ENCODE assay signal across 8 cellular contexts in the genomic region with DNA sequence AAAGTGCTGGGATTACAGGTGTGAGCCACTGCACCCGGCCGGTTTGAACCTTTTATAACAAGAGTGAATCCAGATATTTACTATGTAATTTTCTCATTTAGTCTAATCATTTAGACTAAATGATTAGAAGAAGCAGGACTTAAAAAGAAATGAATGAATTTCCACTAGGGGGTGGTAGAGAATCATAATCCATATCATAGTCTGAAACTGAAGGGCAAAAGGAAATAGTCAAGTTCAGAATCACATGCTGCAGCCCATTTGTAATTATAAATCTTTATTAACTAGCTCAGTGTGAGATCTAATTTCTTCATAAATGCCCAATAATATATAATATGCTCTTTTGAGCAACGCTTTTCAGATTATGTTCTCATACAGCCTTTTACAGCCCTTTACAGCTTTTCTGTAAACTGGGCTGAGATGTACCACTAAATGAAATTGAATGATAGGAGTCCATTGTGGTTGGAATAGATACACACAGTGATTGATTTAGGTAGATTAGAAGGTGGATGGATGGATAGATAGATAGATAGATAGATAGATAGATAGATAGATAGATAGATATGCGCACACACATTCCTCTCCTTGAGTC. TPM values are rescaled to one million over a fixed set of nuclear protein-coding genes. Genes with fewer than 3 reads are reported as not detected.
DNase-seq lines count a peak whose midpoint lies in the region; ATAC-seq and TF ChIP-seq lines count a peak whose summit lies in the region.

No MANE protein-coding gene starts in this region.

- peak; percentile 43 to 51 for ATAC-seq in activated T-cell treated with anti-CD3 and anti-CD28 coated beads, Interleukin-2, amount 50 U/mL, for 72 hours (replicated peaks in 1 of 2)
- no peak for ATAC-seq in omental fat pad (ENCODE audit: low FRiP score)

- H3K36me3 Mint-ChIP-seq in activated T-cell treated with anti-CD3 and anti-CD28 coated beads, Interleukin-2, amount 50 U/mL, for 72 hours (ENCODE audit: insufficient read depth in 2 of 2), result no peaks in the 10 kb centered on the region

- no peaks in the 10 kb centered on the region for H3K79me2 ChIP-seq in parathyroid adenoma

- no peak overlapping the region for H3K9ac ChIP-seq in parathyroid adenoma

- H3K27me3 ChIP-seq in parathyroid adenoma (ENCODE audit: control insufficient read depth, insufficient read depth, low read length) (no peaks in the 10 kb centered on the region), MG63 (no peaks in the 10 kb centered on the region)

- peaks cover 8% of the 10 kb centered on the region for H3K4me1 Mint-ChIP-seq in activated T-cell treated with anti-CD3 and anti-CD28 coated beads, Interleukin-2, amount 50 U/mL, for 72 hours (ENCODE audit: low read depth)

- H3K4me2 ChIP-seq in parathyroid adenoma (ENCODE audit: low read length), result no peak overlapping the region

- no peak overlapping the region for H3K27ac Mint-ChIP-seq in activated T-cell treated with anti-CD3 and anti-CD28 coated beads, Interleukin-2, amount 50 U/mL, for 72 hours

- H2AFZ ChIP-seq in parathyroid adenoma, result no peak overlapping the region

- no peaks in the 10 kb centered on the region for H3K36me3 ChIP-seq in parathyroid adenoma (ENCODE audit: control insufficient read depth, insufficient read depth, low read length)
- H3K36me3 ChIP-seq in MG63, result no peaks in the 10 kb centered on the region

- no peak overlapping the region for H3K4me3 Mint-ChIP-seq in activated T-cell treated with anti-CD3 and anti-CD28 coated beads, Interleukin-2, amount 50 U/mL, for 72 hours

- DNase-seq in activated T-cell treated with anti-CD3 and anti-CD28 coated beads, Interleukin-2, amount 50 U/mL, for 72 hours, result no peak
- DNase-seq in activated T-cell treated with anti-CD3 and anti-CD28 coated beads, Interleukin-2, amount 50 U/mL, for 48 hours, result no peak
- DNase-seq in NCI-H146 (lab: John Stamatoyannopoulos, UW) (peak; percentile 68), SW 1271 (lab: John Stamatoyannopoulos, UW) (peak; percentile 24 to 80), fibroblast of the aortic adventitia (ENCODE audit: low read depth) (peak; percentile 87), MG63 (no peak), omental fat pad (ENCODE audit: low spot score) (no peak)

- H3K9me3 ChIP-seq in parathyroid adenoma (ENCODE audit: control insufficient read depth, low read length), result no peaks in the 10 kb centered on the region
- H3K9me3 ChIP-seq in MG63, result no peaks in the 10 kb centered on the region

- no peaks in the 10 kb centered on the region for H3K9me3 Mint-ChIP-seq in activated T-cell treated with anti-CD3 and anti-CD28 coated beads, Interleukin-2, amount 50 U/mL, for 72 hours

- H3K4me3 ChIP-seq in fibroblast of the aortic adventitia (ENCODE audit: low read depth, low read length) (no peak overlapping the region), parathyroid adenoma (ENCODE audit: low read depth, low read length) (no peak overlapping the region), MG63 (no peak overlapping the region)

- peak; percentile 50 for TF ChIP-seq CTCF in fibroblast of the aortic adventitia (IDR thresholded peaks at IDR 0.05; ENCODE audit: insufficient read depth, low read length)
- peak; percentile 72 for TF ChIP-seq CTCF in parathyroid adenoma (IDR thresholded peaks at IDR 0.05)
- TF ChIP-seq CTCF in omental fat pad (IDR thresholded peaks at IDR 0.05), result no peak

- H3K27ac ChIP-seq in parathyroid adenoma, result no peak overlapping the region

- H3K4me1 ChIP-seq in parathyroid adenoma, result no peaks in the 10 kb centered on the region

- no peaks in the 10 kb centered on the region for H3K27me3 Mint-ChIP-seq in activated T-cell treated with anti-CD3 and anti-CD28 coated beads, Interleukin-2, amount 50 U/mL, for 72 hours (ENCODE audit: low read depth)

RNA-seq across cellular contexts. Expression of a gene that starts 31.8 kb away (rescaled TPM):
- total RNA-seq in activated T-cell treated with anti-CD3 and anti-CD28 coated beads, Interleukin-2, amount 50 U/mL, for 72 hours, result 100 to 1,000 TPM; 271 to 299 TPM
- total RNA-seq in fibroblast of the aortic adventitia (ENCODE audit: low replicate concordance) (10.8 and 11.5 TPM in 2 replicates), omental fat pad (10 to 100 TPM; 22.2 to 84.2 (median 23.8) TPM)
- total RNA-seq in MG63 (2014; rRNA removed; shearing (Covaris generic); ENCODE audit: low replicate concordance), result 96.5 and 106 TPM in 2 replicates

RNA-seq across cellular contexts. Expression of a gene that starts 32.3 kb away (rescaled TPM):
- total RNA-seq in activated T-cell treated with anti-CD3 and anti-CD28 coated beads, Interleukin-2, amount 50 U/mL, for 72 hours, result 100 to 1,000 TPM; 328 to 373 TPM
- 11.9 and 25.2 TPM in 2 replicates for total RNA-seq in fibroblast of the aortic adventitia (ENCODE audit: low replicate concordance)
- total RNA-seq in MG63 (2014; rRNA removed; shearing (Covaris generic); ENCODE audit: low replicate concordance), result 84.9 and 115 TPM in 2 replicates
- total RNA-seq in omental fat pad, result 100 to 1,000 TPM in 1 of 4 donors, 10 to 100 TPM in 3; 30.5 to 128 (median 55.6) TPM

RNA-seq across cellular contexts. Expression of a gene that starts 41.9 kb away (rescaled TPM):
- total RNA-seq in activated T-cell treated with anti-CD3 and anti-CD28 coated beads, Interleukin-2, amount 50 U/mL, for 72 hours, result 100 to 1,000 TPM; 301 to 305 TPM
- 36.2 and 38.0 TPM in 2 replicates for total RNA-seq in fibroblast of the aortic adventitia (ENCODE audit: low replicate concordance)
- total RNA-seq in MG63 (2014; rRNA removed; shearing (Covaris generic); ENCODE audit: low replicate concordance), result 164 and 166 TPM in 2 replicates
- 10 to 100 TPM; 38.5 to 71.2 (median 42.3) TPM for total RNA-seq in omental fat pad

RNA-seq across cellular contexts. Expression of a gene that starts 47.3 kb away (rescaled TPM):
- total RNA-seq in activated T-cell treated with anti-CD3 and anti-CD28 coated beads, Interleukin-2, amount 50 U/mL, for 72 hours, result 100 to 1,000 TPM; 117 to 127 TPM
- 12.4 and 17.0 TPM in 2 replicates for total RNA-seq in fibroblast of the aortic adventitia (ENCODE audit: low replicate concordance)
- 87.2 and 112 TPM in 2 replicates for total RNA-seq in MG63 (2014; rRNA removed; shearing (Covaris generic); ENCODE audit: low replicate concordance)
- total RNA-seq in omental fat pad, result 10 to 100 TPM; 10.1 to 54.5 (median 20.0) TPM

RNA-seq across cellular contexts. Expression of a gene that starts 55.0 kb away (rescaled TPM):
- 1 to 10 TPM; 3.4 to 3.6 TPM for total RNA-seq in activated T-cell treated with anti-CD3 and anti-CD28 coated beads, Interleukin-2, amount 50 U/mL, for 72 hours
- 0.09 TPM in 1 of 2 replicates, not detected in the other for total RNA-seq in fibroblast of the aortic adventitia (ENCODE audit: low replicate concordance)
- total RNA-seq in MG63 (2014; rRNA removed; shearing (Covaris generic); ENCODE audit: low replicate concordance), result 0.76 and 0.79 TPM in 2 replicates
- total RNA-seq in omental fat pad, result 10 to 100 TPM; 18.4 to 79.6 (median 35.0) TPM

Comparison
In these comparisons a context has a peak if more than half of its experiments do, and no peak if none do; other contexts are left out.
1. DNase-seq: peak in NCI-H146 (single experiment), SW 1271 (2 of 2) and fibroblast of the aortic adventitia (single experiment); none in activated T-cell treated with anti-CD3 and anti-CD28 coated beads, Interleukin-2, amount 50 U/mL, for 72 hours (0 of 2), activated T-cell treated with anti-CD3 and anti-CD28 coated beads, Interleukin-2, amount 50 U/mL, for 48 hours (0 of 2), MG63 (single experiment) and omental fat pad (single experiment).
2. CTCF ChIP-seq: peak in fibroblast of the aortic adventitia (single experiment) and parathyroid adenoma (single experiment); none in omental fat pad (0 of 3).